Comparison of ENCODE assay signal across 13 cellular contexts in the genomic region with DNA sequence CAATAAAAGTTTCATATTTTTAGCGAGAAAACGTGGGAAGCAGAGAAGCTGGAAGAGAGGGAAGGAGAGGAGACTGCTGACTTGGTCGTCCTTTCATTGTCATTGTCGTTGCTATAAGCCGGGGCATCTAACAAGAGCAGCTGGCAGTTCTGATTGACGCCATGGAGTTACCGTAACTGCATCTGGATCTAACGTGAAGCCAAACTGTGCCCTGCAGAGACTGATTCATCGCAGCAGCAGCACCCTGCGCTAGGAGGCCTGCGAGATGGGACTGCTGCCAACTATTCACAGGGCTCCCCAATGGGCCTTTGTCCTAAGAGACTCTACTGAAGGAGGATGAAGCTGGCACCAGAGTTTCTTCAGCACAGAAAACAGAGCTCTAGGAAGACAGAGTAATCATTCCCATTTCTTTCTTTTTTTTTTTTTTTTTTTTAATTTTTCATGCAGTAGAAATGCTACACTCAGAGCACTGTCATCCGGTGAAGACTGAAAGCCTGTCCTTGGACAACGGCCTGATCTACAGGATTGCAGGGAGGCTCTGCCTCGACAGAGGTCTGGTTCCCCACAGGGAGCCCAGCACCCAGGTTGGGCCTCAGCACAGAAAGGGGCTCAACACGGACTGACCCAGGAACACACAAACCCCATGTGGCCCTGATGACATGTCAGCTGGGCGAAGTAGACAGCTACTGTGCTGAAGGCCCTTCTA. TPM values are rescaled to one million over a fixed set of nuclear protein-coding genes. Genes with fewer than 3 reads are reported as not detected.
DNase-seq lines count a peak whose midpoint lies in the region; ATAC-seq and TF ChIP-seq lines count a peak whose summit lies in the region.
"Had no signal": no experiment of that assay in that cellular context is flagged by ENCODE, and none has a peak within 500 bp of the region (broad histone marks: within the 10 kb centered on the region; RNA-seq: fewer than 3 reads in every experiment).

No MANE protein-coding gene starts in this region.

- no peaks in the 10 kb centered on the region for H3K27me3 ChIP-seq in layer of hippocampus (ENCODE audit: control insufficient read depth, insufficient read depth, low read length)
- H3K27me3 ChIP-seq in CD8-positive, alpha-beta T cell (ENCODE audit: insufficient read depth, low read length), result no peaks in the 10 kb centered on the region

- H3K27me3 Mint-ChIP-seq in CD8-positive, alpha-beta T cell (ENCODE audit: low read depth), result no peaks in the 10 kb centered on the region
- H3K27me3 Mint-ChIP-seq: CD4-positive, CD25-positive, alpha-beta regulatory T cell had no signal

- ATAC-seq in GM21786 (IDR thresholded peaks at IDR 0.05; ENCODE audit: unreplicated experiment), result no peak
- ATAC-seq in CD8-positive, alpha-beta T cell, result no peak

- CTCF ChIA-PET in CD8-positive, alpha-beta T cell (lab: Charles Lee), result no interaction called here

- no peaks in the 10 kb centered on the region for H3K9me3 Mint-ChIP-seq in CD8-positive, alpha-beta T cell

- peaks cover 6% of the 10 kb centered on the region for H3K36me3 ChIP-seq in CD8-positive, alpha-beta T cell (ENCODE audit: insufficient read depth, low read length)

- H3K36me3 Mint-ChIP-seq in CD8-positive, alpha-beta T cell, result peaks cover 68% of the 10 kb centered on the region

- H3K4me1 Mint-ChIP-seq in CD8-positive, alpha-beta T cell (ENCODE audit: low read depth), result peaks cover 34% of the 10 kb centered on the region

- DNase-seq in Ammon's horn (ENCODE audit: low spot score) (peak; percentile 98), NCI-H1105 treated with DMSO at 0.1 percent for 48 hours (lab: John Stamatoyannopoulos, UW) (peak; percentile 62), amygdala (lab: John Stamatoyannopoulos, UW) (peak in 55 of 56 donors; percentile 25 to 96 (median 83))
- DNase-seq in NK-92 treated with Interleukin-12 subunit alpha and Interleukin-12 subunit beta, amount 100 ng/mL, for 24 hours (lab: John Stamatoyannopoulos, UW), result no peak
- no peak for DNase-seq in activated CD4-positive, alpha-beta T cell treated with anti-CD3 and anti-CD28 coated beads for 1 hour
- DNase-seq in CD8-positive, alpha-beta T cell, result no peak
- DNase-seq: activated gamma-delta T cell; CD4-positive, CD25-positive, alpha-beta regulatory T cell; left cardiac atrium; NCI-H526; psoas muscle had no signal

- no peak overlapping the region for H3K27ac Mint-ChIP-seq in CD8-positive, alpha-beta T cell

- intact Hi-C loops in CD8-positive, alpha-beta T cell (cut with DNase I, micrococcal nuclease), result no loop called here

- H3K4me3 Mint-ChIP-seq in CD8-positive, alpha-beta T cell, result no peak overlapping the region
- H3K4me3 Mint-ChIP-seq: CD4-positive, CD25-positive, alpha-beta regulatory T cell had no signal

- TF ChIP-seq CTCF in CD8-positive, alpha-beta T cell (IDR thresholded peaks at IDR 0.05), result no peak

- peak overlapping the region; percentile 96 for H3K27ac ChIP-seq in layer of hippocampus (ENCODE audit: low read depth, low read length)
- H3K27ac ChIP-seq in CD8-positive, alpha-beta T cell (ENCODE audit: low read depth, low read length), result no peak overlapping the region
- H3K27ac ChIP-seq: psoas muscle had no signal

- H3K4me1 ChIP-seq in CD8-positive, alpha-beta T cell (ENCODE audit: insufficient read depth, low read length), result no peaks in the 10 kb centered on the region

- H3K4me3 ChIP-seq in CD8-positive, alpha-beta T cell (ENCODE audit: low read depth, low read length), result no peak overlapping the region
- H3K4me3 ChIP-seq: psoas muscle had no signal

- no peaks in the 10 kb centered on the region for H3K9me3 ChIP-seq in CD8-positive, alpha-beta T cell (ENCODE audit: low read length)
- H3K9me3 ChIP-seq: psoas muscle had no signal

- POLR2A ChIA-PET in CD8-positive, alpha-beta T cell (lab: Charles Lee), result no interaction called here

RNA-seq across cellular contexts. Expression of gene RETREG1, which starts 47.8 kb away (rescaled TPM):
- total RNA-seq in CD8-positive, alpha-beta T cell, result 10 to 100 TPM; 62.2 to 73.9 TPM

Comparison
In these comparisons a context has a peak if more than half of its experiments do, and no peak if none do; other contexts are left out.
1. DNase-seq: peak in Ammon's horn (single experiment), NCI-H1105 treated with DMSO at 0.1 percent for 48 hours (single experiment) and amygdala (55 of 56); none in NK-92 treated with Interleukin-12 subunit alpha and Interleukin-12 subunit beta, amount 100 ng/mL, for 24 hours (single experiment), activated CD4-positive, alpha-beta T cell treated with anti-CD3 and anti-CD28 coated beads for 1 hour (single experiment) and CD8-positive, alpha-beta T cell (0 of 7).